Comparison of ENCODE assay signal across 27 cellular contexts in the genomic region with DNA sequence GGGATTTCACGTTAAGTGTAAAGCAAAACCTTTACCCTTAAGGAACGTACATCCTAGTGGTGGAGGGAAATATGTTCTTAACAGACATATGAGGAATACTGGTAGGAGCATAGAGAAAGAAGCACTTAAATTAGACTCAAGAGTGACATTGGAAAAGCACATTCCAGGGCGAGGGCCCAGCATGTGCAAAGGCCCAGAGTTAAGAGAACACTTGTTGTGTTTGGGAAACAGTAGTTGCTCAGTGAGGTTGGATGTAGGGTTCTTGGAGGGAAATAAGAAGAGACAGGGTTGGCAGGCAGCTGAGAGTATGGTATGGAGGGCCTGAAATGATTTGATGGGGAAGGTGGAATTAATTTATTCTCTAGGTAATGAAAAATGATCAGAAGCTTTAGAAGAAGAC.
"Had no signal": no experiment of that assay in that cellular context is flagged by ENCODE, and none has a peak within 500 bp of the region (broad histone marks: within the 10 kb centered on the region; RNA-seq: fewer than 3 reads in every experiment).

No MANE protein-coding gene starts in this region.

- H3K79me2 ChIP-seq: parathyroid adenoma had no signal

- H3K4me3 ChIP-seq: esophagus muscularis mucosa, right atrium auricular region, tibial nerve had no signal

- H3K4me3 Mint-ChIP-seq: activated CD4-positive, alpha-beta memory T cell treated with anti-CD3 and anti-CD28 coated beads for 36 hours; activated CD4-positive, alpha-beta T cell treated with anti-CD3 and anti-CD28 coated beads, Interleukin-2, amount 10 ng/mL, durations not matched to agents 24 days and 14 days; activated naive CD4-positive, alpha-beta T cell treated with anti-CD3 and anti-CD28 coated beads, Interleukin-2, amount 50 U/mL, for 24 hours; activated naive CD8-positive, alpha-beta T cell treated with anti-CD3 and anti-CD28 coated beads, Interleukin-2, amount 50 U/mL, for 24 hours; central memory CD8-positive, alpha-beta T cell; dendritic cell treated with granulocyte-macrophage colony-stimulating factor and Interleukin-4, amounts not matched to agents 40 ng/mL and 50 ng/mL, for 4 days; endodermal cell; mesothelial cell of epicardium; naive B cell; stimulated activated naive B cell treated with anti-CD40 and anti-IgM and Interleukin-4, amounts not matched to agents 10 μg/mL and 1 μg/mL and 100 μg/mL, for 72 hours had no signal

- H3K27me3 Mint-ChIP-seq: activated CD4-positive, alpha-beta memory T cell treated with anti-CD3 and anti-CD28 coated beads for 36 hours; activated CD4-positive, alpha-beta T cell treated with anti-CD3 and anti-CD28 coated beads, Interleukin-2, amount 10 ng/mL, durations not matched to agents 24 days and 14 days; activated naive CD4-positive, alpha-beta T cell treated with anti-CD3 and anti-CD28 coated beads, Interleukin-2, amount 50 U/mL, for 24 hours; activated naive CD8-positive, alpha-beta T cell treated with anti-CD3 and anti-CD28 coated beads, Interleukin-2, amount 50 U/mL, for 24 hours; central memory CD8-positive, alpha-beta T cell; dendritic cell treated with granulocyte-macrophage colony-stimulating factor and Interleukin-4, amounts not matched to agents 40 ng/mL and 50 ng/mL, for 4 days; naive B cell had no signal

- H3K4me1 ChIP-seq: parathyroid adenoma had no signal

- H3K36me3 ChIP-seq: esophagus muscularis mucosa, right atrium auricular region, tibial nerve, WERI-Rb-1 had no signal

- H3K9me3 Mint-ChIP-seq: activated CD4-positive, alpha-beta memory T cell treated with anti-CD3 and anti-CD28 coated beads for 36 hours; activated CD4-positive, alpha-beta T cell treated with anti-CD3 and anti-CD28 coated beads, Interleukin-2, amount 10 ng/mL, durations not matched to agents 24 days and 14 days; activated naive CD4-positive, alpha-beta T cell treated with anti-CD3 and anti-CD28 coated beads, Interleukin-2, amount 50 U/mL, for 24 hours; activated naive CD8-positive, alpha-beta T cell treated with anti-CD3 and anti-CD28 coated beads, Interleukin-2, amount 50 U/mL, for 24 hours; central memory CD8-positive, alpha-beta T cell; dendritic cell treated with granulocyte-macrophage colony-stimulating factor and Interleukin-4, amounts not matched to agents 40 ng/mL and 50 ng/mL, for 4 days; endodermal cell; mesothelial cell of epicardium; naive B cell; stimulated activated naive B cell treated with anti-CD40 and anti-IgM and Interleukin-4, amounts not matched to agents 10 μg/mL and 1 μg/mL and 100 μg/mL, for 72 hours had no signal

- H3K9me3 ChIP-seq: esophagus muscularis mucosa, right atrium auricular region, tibial nerve had no signal

- H2AFZ ChIP-seq: parathyroid adenoma had no signal

- H3K27ac Mint-ChIP-seq: activated CD4-positive, alpha-beta memory T cell treated with anti-CD3 and anti-CD28 coated beads for 36 hours; activated CD4-positive, alpha-beta T cell treated with anti-CD3 and anti-CD28 coated beads, Interleukin-2, amount 10 ng/mL, durations not matched to agents 24 days and 14 days; activated naive CD4-positive, alpha-beta T cell treated with anti-CD3 and anti-CD28 coated beads, Interleukin-2, amount 50 U/mL, for 24 hours; activated naive CD8-positive, alpha-beta T cell treated with anti-CD3 and anti-CD28 coated beads, Interleukin-2, amount 50 U/mL, for 24 hours; dendritic cell treated with granulocyte-macrophage colony-stimulating factor and Interleukin-4, amounts not matched to agents 40 ng/mL and 50 ng/mL, for 4 days; endodermal cell; mesothelial cell of epicardium; naive B cell; stimulated activated naive B cell treated with anti-CD40 and anti-IgM and Interleukin-4, amounts not matched to agents 10 μg/mL and 1 μg/mL and 100 μg/mL, for 72 hours had no signal

- DNase-seq: activated CD4-positive, alpha-beta memory T cell treated with anti-CD3 and anti-CD28 coated beads for 36 hours; activated CD4-positive, alpha-beta T cell treated with anti-CD3 and anti-CD28 coated beads, Interleukin-2, amount 10 ng/mL, durations not matched to agents 24 days and 14 days; activated CD8-positive, alpha-beta memory T cell treated with anti-CD3 and anti-CD28 coated beads, Interleukin-2, amount 50 U/mL, for 4 hours; activated naive CD8-positive, alpha-beta T cell treated with anti-CD3 and anti-CD28 coated beads, Interleukin-2, amount 50 U/mL, for 24 hours; activated T-cell treated with anti-CD3 and anti-CD28 coated beads, Interleukin-2, amount 50 U/mL, for 1 hour; endodermal cell; foreskin melanocyte; islet precursor cell; left ventricle myocardium superior; mammary epithelial cell; naive B cell; occipital lobe; stimulated activated CD4-positive, alpha-beta T cell treated with anti-CD3 and anti-CD28 coated beads, Interleukin-15, amount 100 ng/mL, for 24 hours; stimulated activated CD4-positive, alpha-beta T cell treated with anti-CD3 and anti-CD28 coated beads, Interleukin-2, amount 100 ng/mL, for 24 hours; stimulated activated naive B cell treated with anti-CD40 and anti-IgM and Interleukin-4, amounts not matched to agents 10 μg/mL and 1 μg/mL and 100 μg/mL, for 72 hours; WERI-Rb-1 had no signal

- ATAC-seq: activated CD4-positive, CD25-positive, alpha-beta regulatory T cell treated with anti-CD3 and anti-CD28 coated beads, Interleukin-2, amount 50 U/mL, for 24 hours; activated naive CD8-positive, alpha-beta T cell treated with anti-CD3 and anti-CD28 coated beads, Interleukin-2, amount 50 U/mL, for 24 hours; left ventricle myocardium superior; stimulated activated naive B cell treated with anti-CD40 and anti-IgM and Interleukin-4, amounts not matched to agents 10 μg/mL and 1 μg/mL and 100 μg/mL, for 72 hours had no signal

- H3K9ac ChIP-seq: parathyroid adenoma had no signal

- H3K4me1 Mint-ChIP-seq: naive B cell had no signal

- H3K36me3 Mint-ChIP-seq: activated CD4-positive, alpha-beta memory T cell treated with anti-CD3 and anti-CD28 coated beads for 36 hours; activated naive CD4-positive, alpha-beta T cell treated with anti-CD3 and anti-CD28 coated beads, Interleukin-2, amount 50 U/mL, for 24 hours; mesothelial cell of epicardium; naive B cell; stimulated activated naive B cell treated with anti-CD40 and anti-IgM and Interleukin-4, amounts not matched to agents 10 μg/mL and 1 μg/mL and 100 μg/mL, for 72 hours had no signal

- H3K27me3 ChIP-seq: esophagus muscularis mucosa, right atrium auricular region, tibial nerve had no signal

- H3K27ac ChIP-seq: esophagus muscularis mucosa, parathyroid adenoma, right atrium auricular region, WERI-Rb-1 had no signal

- FAIRE-seq: TTC549, urothelium cell line had no signal
